Comparison of ENCODE assay signal across 28 cellular contexts in genomic region chr19:29395712-29396414, GRCh38.
"Had no signal": no experiment of that assay in that cellular context is flagged by ENCODE, and none has a peak within 500 bp of the region (broad histone marks: within the 10 kb centered on the region; RNA-seq: fewer than 3 reads in every experiment).

No MANE protein-coding gene starts in this region.

- ATAC-seq: activated CD4-positive, alpha-beta T cell treated with anti-CD3 and anti-CD28 coated beads for 36 hours; activated naive CD4-positive, alpha-beta T cell treated with anti-CD3 and anti-CD28 coated beads, Interleukin-2, amount 50 U/mL, for 72 hours; activated T-cell treated with anti-CD3 and anti-CD28 coated beads, Interleukin-2, amount 50 U/mL, for 72 hours; esophagus mucosa; heart left ventricle had no signal

- H3K4me1 ChIP-seq: ascending aorta, breast epithelium, heart left ventricle had no signal

- H3K27me3 ChIP-seq: ascending aorta, dorsolateral prefrontal cortex had no signal

- H3K4me3 ChIP-seq: ascending aorta, breast epithelium, coronary artery, dorsolateral prefrontal cortex, heart left ventricle had no signal

- FAIRE-seq: frontal cortex had no signal

- H3K36me3 ChIP-seq: ascending aorta, breast epithelium, heart left ventricle had no signal

- H3K4me1 Mint-ChIP-seq: activated CD4-positive, alpha-beta T cell treated with anti-CD3 and anti-CD28 coated beads for 36 hours; activated CD4-positive, alpha-beta T cell treated with anti-CD3 and anti-CD28 coated beads, Interleukin-2, amount 10 ng/mL, durations not matched to agents 24 days and 14 days; activated naive CD4-positive, alpha-beta T cell treated with anti-CD3 and anti-CD28 coated beads, Interleukin-2, amount 10 ng/mL, durations not matched to agents 7 days and 5 days; activated naive CD8-positive, alpha-beta T cell treated with anti-CD3 and anti-CD28 coated beads, Interleukin-2, amount 10 ng/mL, durations not matched to agents 7 days and 5 days had no signal

- H3K27ac ChIP-seq: ascending aorta, breast epithelium, coronary artery, dorsolateral prefrontal cortex, heart left ventricle had no signal

- H3K27ac Mint-ChIP-seq: activated CD4-positive, alpha-beta memory T cell treated with anti-CD3 and anti-CD28 coated beads for 36 hours; activated CD4-positive, alpha-beta T cell treated with anti-CD3 and anti-CD28 coated beads for 36 hours; activated CD4-positive, alpha-beta T cell treated with anti-CD3 and anti-CD28 coated beads, Interleukin-2, amount 10 ng/mL, durations not matched to agents 24 days and 14 days; activated naive CD4-positive, alpha-beta T cell treated with anti-CD3 and anti-CD28 coated beads, Interleukin-2, amount 10 ng/mL, durations not matched to agents 7 days and 5 days; activated naive CD4-positive, alpha-beta T cell treated with anti-CD3 and anti-CD28 coated beads, Interleukin-2, amount 50 U/mL, for 72 hours; activated naive CD8-positive, alpha-beta T cell treated with anti-CD3 and anti-CD28 coated beads, Interleukin-2, amount 10 ng/mL, durations not matched to agents 7 days and 5 days; activated T-cell treated with anti-CD3 and anti-CD28 coated beads, Interleukin-2, amount 50 U/mL, for 24 hours; activated T-cell treated with anti-CD3 and anti-CD28 coated beads, Interleukin-2, amount 50 U/mL, for 72 hours; dendritic cell treated with granulocyte-macrophage colony-stimulating factor and Interleukin-4, amounts not matched to agents 40 ng/mL and 50 ng/mL, for 4 days; endodermal cell had no signal

- H3K27me3 Mint-ChIP-seq: activated CD4-positive, alpha-beta T cell treated with anti-CD3 and anti-CD28 coated beads, Interleukin-2, amount 10 ng/mL, durations not matched to agents 24 days and 14 days; activated naive CD4-positive, alpha-beta T cell treated with anti-CD3 and anti-CD28 coated beads, Interleukin-2, amount 10 ng/mL, durations not matched to agents 7 days and 5 days; dendritic cell treated with granulocyte-macrophage colony-stimulating factor and Interleukin-4, amounts not matched to agents 40 ng/mL and 50 ng/mL, for 4 days had no signal

- H3K4me3 Mint-ChIP-seq: activated CD4-positive, alpha-beta memory T cell treated with anti-CD3 and anti-CD28 coated beads for 36 hours; activated CD4-positive, alpha-beta T cell treated with anti-CD3 and anti-CD28 coated beads for 36 hours; activated CD4-positive, alpha-beta T cell treated with anti-CD3 and anti-CD28 coated beads, Interleukin-2, amount 10 ng/mL, durations not matched to agents 24 days and 14 days; activated naive CD4-positive, alpha-beta T cell treated with anti-CD3 and anti-CD28 coated beads, Interleukin-2, amount 10 ng/mL, durations not matched to agents 7 days and 5 days; activated naive CD8-positive, alpha-beta T cell treated with anti-CD3 and anti-CD28 coated beads, Interleukin-2, amount 10 ng/mL, durations not matched to agents 7 days and 5 days; activated T-cell treated with anti-CD3 and anti-CD28 coated beads, Interleukin-2, amount 50 U/mL, for 24 hours; activated T-cell treated with anti-CD3 and anti-CD28 coated beads, Interleukin-2, amount 50 U/mL, for 72 hours; central memory CD8-positive, alpha-beta T cell; dendritic cell treated with granulocyte-macrophage colony-stimulating factor and Interleukin-4, amounts not matched to agents 40 ng/mL and 50 ng/mL, for 4 days; endodermal cell had no signal

- H3K36me3 Mint-ChIP-seq: activated CD4-positive, alpha-beta memory T cell treated with anti-CD3 and anti-CD28 coated beads for 36 hours; activated naive CD4-positive, alpha-beta T cell treated with anti-CD3 and anti-CD28 coated beads, Interleukin-2, amount 10 ng/mL, durations not matched to agents 7 days and 5 days; activated naive CD8-positive, alpha-beta T cell treated with anti-CD3 and anti-CD28 coated beads, Interleukin-2, amount 10 ng/mL, durations not matched to agents 7 days and 5 days; brain had no signal

- DNase-seq: activated CD4-positive, alpha-beta memory T cell treated with anti-CD3 and anti-CD28 coated beads for 36 hours; activated CD4-positive, alpha-beta T cell treated with anti-CD3 and anti-CD28 coated beads for 36 hours; activated CD4-positive, alpha-beta T cell treated with anti-CD3 and anti-CD28 coated beads, Interleukin-2, amount 10 ng/mL, durations not matched to agents 24 days and 14 days; activated CD4-positive, CD25-positive, alpha-beta regulatory T cell; activated CD4-positive, CD25-positive, alpha-beta regulatory T cell treated with anti-CD3 and anti-CD28 coated beads, Interleukin-2, amount 50 U/mL, for 72 hours; activated CD8-positive, alpha-beta memory T cell treated with anti-CD3 and anti-CD28 coated beads, Interleukin-2, amount 50 U/mL, for 48 hours; activated gamma-delta T cell; activated naive CD4-positive, alpha-beta T cell; activated naive CD4-positive, alpha-beta T cell treated with anti-CD3 and anti-CD28 coated beads, Interleukin-2, amount 10 ng/mL, durations not matched to agents 7 days and 5 days; activated naive CD8-positive, alpha-beta T cell treated with anti-CD3 and anti-CD28 coated beads, Interleukin-2, amount 10 ng/mL, durations not matched to agents 7 days and 5 days; activated T-cell treated with anti-CD3 and anti-CD28 coated beads for 4 hours; activated T-cell treated with anti-CD3 and anti-CD28 coated beads, Interleukin-2, amount 50 U/mL, for 24 hours; activated T-cell treated with anti-CD3 and anti-CD28 coated beads, Interleukin-2, amount 50 U/mL, for 72 hours; dorsolateral prefrontal cortex; effector memory CD4-positive, alpha-beta T cell; endodermal cell; foreskin fibroblast; T-helper 2 cell had no signal
